ENCODE assay signal across 8 cellular contexts in genomic region chr5:172479034-172479783, GRCh38. TPM values are rescaled to one million over a fixed set of nuclear protein-coding genes. Genes with fewer than 3 reads are reported as not detected.
DNase-seq lines count a peak whose midpoint lies in the region; ATAC-seq and TF ChIP-seq lines count a peak whose summit lies in the region.

No MANE protein-coding gene starts in this region.

- DNase-seq in AML-193 (lab: John Stamatoyannopoulos, UW) (peak; percentile 70 to 78), fibroblast of lung (ENCODE audit: low read depth in 2 of 2) (peak; percentile 81 to 91), substantia nigra (lab: John Stamatoyannopoulos, UW) (peak in 44 of 49 donors; percentile 9 to 90 (median 70))
- DNase-seq in activated T-cell treated with anti-CD3 and anti-CD28 coated beads, Interleukin-2, amount 50 U/mL, for 4 hours: peak; percentile 20
- peak; percentile 28 to 82 (median 51) for DNase-seq in naive thymus-derived CD8-positive, alpha-beta T cell

- no peak overlapping the region for H3K4me3 ChIP-seq in OCI-LY3 (ENCODE audit: low read length)
- H3K4me3 ChIP-seq in fibroblast of lung (replicated peaks in 1 of 4; ENCODE audit: control extremely low read depth in 1 of 4, insufficient read depth in 1 of 4, low read depth in 3 of 4, low read length in 4 of 4): no peak overlapping the region

- H3K27ac Mint-ChIP-seq in naive thymus-derived CD8-positive, alpha-beta T cell: peak overlapping the region in 3 of 10 donors; percentile 31 to 62 (median 35)

- H3K9ac ChIP-seq in OCI-LY3 (ENCODE audit: low read length) (no peak overlapping the region), fibroblast of lung (ENCODE audit: insufficient read depth, low read length) (no peak overlapping the region)

- no peak overlapping the region for H2AFZ ChIP-seq in OCI-LY3 (ENCODE audit: low read depth, low read length)
- H2AFZ ChIP-seq in fibroblast of lung (ENCODE audit: low read length): no peak overlapping the region

- no peak for TF ChIP-seq EP300 in Ishikawa (IDR thresholded peaks at IDR 0.05; ENCODE audit: borderline replicate concordance)

- H3K9me3 ChIP-seq in OCI-LY3 (ENCODE audit: insufficient read depth, low read length) (no peaks in the 10 kb centered on the region), fibroblast of lung (ENCODE audit: control insufficient read depth, insufficient read depth, low read depth, low read length) (no peaks in the 10 kb centered on the region)

- ATAC-seq in GM19023 (IDR thresholded peaks at IDR 0.05; ENCODE audit: unreplicated experiment): peak; percentile 72
- peak; percentile 83 to 94 for ATAC-seq in activated T-cell treated with anti-CD3 and anti-CD28 coated beads, Interleukin-2, amount 50 U/mL, for 4 hours
- peak; percentile 86 to 98 for ATAC-seq in naive thymus-derived CD8-positive, alpha-beta T cell

- H3K27ac ChIP-seq in OCI-LY3 (ENCODE audit: low read length) (no peak overlapping the region), fibroblast of lung (ENCODE audit: insufficient read depth, low read length) (no peak overlapping the region), substantia nigra (ENCODE audit: low read depth, low read length, poor library complexity, severe bottlenecking) (no peak overlapping the region)

- no peak overlapping the region for H3K4me3 Mint-ChIP-seq in activated T-cell treated with anti-CD3 and anti-CD28 coated beads, Interleukin-2, amount 50 U/mL, for 4 hours
- no peak overlapping the region for H3K4me3 Mint-ChIP-seq in naive thymus-derived CD8-positive, alpha-beta T cell

- H3K4me1 Mint-ChIP-seq in activated T-cell treated with anti-CD3 and anti-CD28 coated beads, Interleukin-2, amount 50 U/mL, for 4 hours (ENCODE audit: low read depth): no peaks in the 10 kb centered on the region
- peaks cover 0 to 3% (median 0%) of the 10 kb centered on the region in 4 donors for H3K4me1 Mint-ChIP-seq in naive thymus-derived CD8-positive, alpha-beta T cell

- peaks cover 3% of the 10 kb centered on the region for H3K27me3 ChIP-seq in OCI-LY3 (ENCODE audit: low read depth, low read length)
- H3K27me3 ChIP-seq in fibroblast of lung (ENCODE audit: control insufficient read depth, insufficient read depth, low read length): peaks cover 3% of the 10 kb centered on the region

- H3K36me3 ChIP-seq in OCI-LY3 (replicated peaks; ENCODE audit: low read depth, low read length) (no peaks in the 10 kb centered on the region), fibroblast of lung (ENCODE audit: control insufficient read depth, insufficient read depth, low read length) (no peaks in the 10 kb centered on the region)

- peak; percentile 96 for TF ChIP-seq RAD21 in Ishikawa (IDR thresholded peaks at IDR 0.05; ENCODE audit: low read depth)

- H3K4me1 ChIP-seq in OCI-LY3 (ENCODE audit: low read length) (no peaks in the 10 kb centered on the region), fibroblast of lung (ENCODE audit: control insufficient read depth, extremely low read depth, insufficient read depth, low read length) (no peaks in the 10 kb centered on the region)

- TF ChIP-seq CTCF in OCI-LY3 (IDR thresholded peaks at IDR 0.05; ENCODE audit: low read depth, low read length) (peak; percentile 87), fibroblast of lung (conservative IDR thresholded peaks at IDR 0.05 in 1 of 2, IDR thresholded peaks at IDR 0.05 in 1 of 2; ENCODE audit: low read depth in 1 of 2, low read length in 2 of 2) (peak; percentile 82 to 85)

- H3K79me2 ChIP-seq in OCI-LY3 (ENCODE audit: low read length) (no peaks in the 10 kb centered on the region), fibroblast of lung (ENCODE audit: control insufficient read depth, insufficient read depth, low read length) (no peaks in the 10 kb centered on the region)

- no peaks in the 10 kb centered on the region for H3K9me3 Mint-ChIP-seq in activated T-cell treated with anti-CD3 and anti-CD28 coated beads, Interleukin-2, amount 50 U/mL, for 4 hours
- H3K9me3 Mint-ChIP-seq in naive thymus-derived CD8-positive, alpha-beta T cell: peaks cover 0 to 2% (median 0%) of the 10 kb centered on the region in 9 donors

- POLR2A ChIA-PET in naive thymus-derived CD8-positive, alpha-beta T cell (lab: Charles Lee): no interaction called here

- no peak overlapping the region for H3K4me2 ChIP-seq in OCI-LY3 (ENCODE audit: low read length)
- no peak overlapping the region for H3K4me2 ChIP-seq in fibroblast of lung (ENCODE audit: extremely low read depth, insufficient read depth, low read length)

- H3K36me3 Mint-ChIP-seq in activated T-cell treated with anti-CD3 and anti-CD28 coated beads, Interleukin-2, amount 50 U/mL, for 4 hours (ENCODE audit: insufficient read depth): no peaks in the 10 kb centered on the region
- H3K36me3 Mint-ChIP-seq in naive thymus-derived CD8-positive, alpha-beta T cell: no peaks in the 10 kb centered on the region

- peaks cover 3% of the 10 kb centered on the region for H3K27me3 Mint-ChIP-seq in activated T-cell treated with anti-CD3 and anti-CD28 coated beads, Interleukin-2, amount 50 U/mL, for 4 hours (ENCODE audit: low read depth)
- peaks cover 0 to 4% (median 0%) of the 10 kb centered on the region in 5 donors for H3K27me3 Mint-ChIP-seq in naive thymus-derived CD8-positive, alpha-beta T cell

- H4K20me1 ChIP-seq in OCI-LY3 (ENCODE audit: insufficient read depth, low read length) (no peaks in the 10 kb centered on the region), fibroblast of lung (ENCODE audit: control insufficient read depth, extremely low read depth, insufficient read depth, low read length) (no peaks in the 10 kb centered on the region)

TF ChIP-seq in Ishikawa, 13 proteins besides CTCF, POLR2A, EP300 and RAD21:
- TF ChIP-seq, protein P1, sequence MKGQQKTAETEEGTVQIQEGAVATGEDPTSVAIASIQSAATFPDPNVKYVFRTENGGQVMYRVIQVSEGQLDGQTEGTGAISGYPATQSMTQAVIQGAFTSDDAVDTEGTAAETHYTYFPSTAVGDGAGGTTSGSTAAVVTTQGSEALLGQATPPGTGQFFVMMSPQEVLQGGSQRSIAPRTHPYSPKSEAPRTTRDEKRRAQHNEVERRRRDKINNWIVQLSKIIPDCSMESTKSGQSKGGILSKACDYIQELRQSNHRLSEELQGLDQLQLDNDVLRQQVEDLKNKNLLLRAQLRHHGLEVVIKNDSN (IDR thresholded peaks at IDR 0.05): no peak
- TF ChIP-seq MAX (IDR thresholded peaks at IDR 0.05) (0 out of 2 replicates have a peak, but pooled peaks have one; percentile 25), TEAD4 (IDR thresholded peaks at IDR 0.05) (peak; percentile 33; the same call in 1 of the 2 replicates)

RNA-seq across cellular contexts. Expression of gene SH3PXD2B, which starts 24.9 kb away (rescaled TPM):
- under 1 TPM; 0.21 to 0.96 (median 0.92) TPM for total RNA-seq in activated T-cell treated with anti-CD3 and anti-CD28 coated beads, Interleukin-2, amount 50 U/mL, for 4 hours
- total RNA-seq in fibroblast of lung: 21.1 and 23.9 TPM in 2 replicates
- 12.6 and 23.0 TPM in 2 replicates for polyA plus RNA-seq in fibroblast of lung
- 14.4 and 25.4 TPM in 2 replicates for polyA plus RNA-seq in fibroblast of lung (2012)
- 25.3 and 47.1 TPM in 2 replicates for polyA minus RNA-seq in fibroblast of lung (ENCODE audit: low replicate concordance)
- under 1 TPM; 0.47 to 0.55 TPM for total RNA-seq in naive thymus-derived CD8-positive, alpha-beta T cell
- under 1 TPM in 2 of 3 donors, not detected in 1; 0.09 to 0.10 TPM for polyA plus RNA-seq in naive thymus-derived CD8-positive, alpha-beta T cell

Comparison
In these comparisons a context has a peak if more than half of its experiments do, and no peak if none do; other contexts are left out.
1. DNase-seq: peak in every context shown above with its lines; median percentile 86 in fibroblast of lung; 74 in AML-193; 70 in substantia nigra; 51 in naive thymus-derived CD8-positive, alpha-beta T cell; 20 in activated T-cell treated with anti-CD3 and anti-CD28 coated beads, Interleukin-2, amount 50 U/mL, for 4 hours.
2. RNA of gene SH3PXD2B, which starts 24.9 kb away (total RNA-seq): 21.1 to 23.9 TPM in fibroblast of lung; 0.21 to 0.96 TPM in activated T-cell treated with anti-CD3 and anti-CD28 coated beads, Interleukin-2, amount 50 U/mL, for 4 hours and 0.47 to 0.55 TPM in naive thymus-derived CD8-positive, alpha-beta T cell; every median in the first group is over 10 times any median in the second.
3. Peak in every context shown above with its lines, with median percentiles within 50 percentile points of each other: ATAC-seq.